ENCODE assay signal across 8 cellular contexts in the genomic region with DNA sequence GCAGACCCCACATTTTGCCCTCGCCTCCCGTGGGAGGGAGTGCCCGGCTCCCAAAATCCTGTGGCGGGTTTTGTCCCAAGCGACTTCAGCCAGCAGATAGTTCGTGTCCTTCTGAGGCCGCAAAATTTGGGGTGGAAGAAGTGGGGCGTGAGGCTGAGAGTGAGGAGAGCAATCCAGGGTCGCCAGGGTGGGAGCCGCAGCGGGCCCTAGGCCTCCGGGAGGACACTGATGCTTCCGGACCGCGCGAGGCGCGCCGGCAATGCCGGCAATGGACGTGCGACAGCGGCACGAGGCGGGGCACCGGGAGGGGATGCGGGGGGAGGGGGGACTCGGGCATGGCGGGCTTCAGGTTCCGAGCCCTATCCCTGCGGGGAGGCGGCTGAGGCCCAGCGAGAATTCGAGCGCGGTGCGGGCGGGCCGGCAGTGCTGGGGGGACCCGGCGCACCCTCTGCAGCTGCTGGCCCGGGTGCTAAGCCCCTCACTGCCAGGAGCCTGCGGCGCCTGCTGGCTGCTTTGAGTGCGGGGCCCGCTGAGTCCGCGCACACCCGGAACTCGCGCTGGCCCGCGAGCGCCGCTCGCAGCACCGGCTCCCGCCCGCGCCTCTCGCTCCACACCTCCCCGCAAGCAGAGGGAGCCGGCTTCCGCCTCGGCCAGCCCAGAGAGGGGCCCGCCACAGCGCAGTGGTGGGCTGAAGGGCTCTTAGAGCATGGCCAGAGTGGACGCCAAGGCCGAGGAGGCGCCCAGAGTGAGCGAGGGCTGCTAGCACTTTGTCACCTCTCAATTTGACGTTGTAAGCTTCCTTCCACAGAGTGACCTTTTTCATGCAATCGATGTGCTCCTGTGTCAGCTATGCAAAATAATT.
DNase-seq lines count a peak whose midpoint lies in the region; ATAC-seq and TF ChIP-seq lines count a peak whose summit lies in the region.

No MANE protein-coding gene starts in this region.

- H3K79me2 ChIP-seq in mammary epithelial cell (ENCODE audit: insufficient read depth, low read length): no peaks in the 10 kb centered on the region

- H3K9ac ChIP-seq in mammary epithelial cell (ENCODE audit: insufficient read depth, low read length): no peak overlapping the region

- H3K4me3 ChIP-seq in WI38 (ENCODE audit: low read depth, low read length) (peak overlapping the region; percentile 64), mammary epithelial cell (replicated peaks in 1 of 3; ENCODE audit: insufficient read depth in 1 of 3, low read depth in 2 of 3, low read length in 3 of 3) (peak overlapping the region; percentile 52 to 91 (median 69)), spleen (peak overlapping the region; percentile 54 to 79 (median 67))

- peaks cover 53 to 54% of the 10 kb centered on the region in 2 donors for H3K4me1 Mint-ChIP-seq in immature natural killer cell

- peaks cover 0 to 4% (median 0%) of the 10 kb centered on the region in 6 donors for H3K9me3 Mint-ChIP-seq in immature natural killer cell

- CTCF ChIA-PET in mammary epithelial cell (lab: Charles Lee; ENCODE audit: low non-redundant PET): interaction anchor here (0.5 to 0.7 kb wide), 6 partner anchors 27 to 586 kb away, joined by 3 to 13 read pairs (median 3); no protein-coding TSS in a partner anchor

- in situ Hi-C loops in GM13977 (cut with MboI; ENCODE audit: low pct_unique_long_range_greater_than_20kb, low sequenced_read_pairs, unreplicated experiment) (loop anchor here (25.0 kb wide), 1 partner anchor 142 kb away; the partner anchor contains the start of gene LPA), mammary epithelial cell (cut with MboI; ENCODE audit: low sequenced_read_pairs in 2 of 2) (no loop called here)

- peak overlapping the region; percentile 99 for H2AFZ ChIP-seq in mammary epithelial cell (ENCODE audit: low read depth, low read length)

- peak; percentile 69 for ATAC-seq in HG02571 (IDR thresholded peaks at IDR 0.05; ENCODE audit: unreplicated experiment)

- H3K4me1 ChIP-seq in mammary epithelial cell (ENCODE audit: insufficient read depth, low read length): peaks cover 3% of the 10 kb centered on the region
- peaks cover 5 to 23% (median 13%) of the 10 kb centered on the region in 6 donors for H3K4me1 ChIP-seq in spleen

- dilution Hi-C loops in mammary epithelial cell (cut with HindIII; ENCODE audit: low sequenced_read_pairs): no loop called here

- H3K4me3 Mint-ChIP-seq in immature natural killer cell: peak overlapping the region; percentile 93 to 98 (median 96)

- peak overlapping the region; percentile 95 to 98 (median 96) for H3K27ac Mint-ChIP-seq in immature natural killer cell

- TF ChIP-seq POLR2A in spleen (IDR thresholded peaks at IDR 0.05): peak in 1 of 3 donors; percentile 2

- H3K4me2 ChIP-seq in mammary epithelial cell (ENCODE audit: insufficient read depth, low read depth, low read length): peak overlapping the region; percentile 98

- H3K9me3 ChIP-seq in mammary epithelial cell (replicated peaks; ENCODE audit: insufficient read depth, low read length) (no peaks in the 10 kb centered on the region), spleen (no peaks in the 10 kb centered on the region)

- H3K36me3 Mint-ChIP-seq in immature natural killer cell: peaks cover 0 to 9% (median 0%) of the 10 kb centered on the region in 3 donors

- BruUV-seq in mammary epithelial cell (replicated peaks; lab: Mats Ljungman, UMichigan): no TSS peak

- H3K36me3 ChIP-seq in mammary epithelial cell (ENCODE audit: insufficient read depth, low read length): no peaks in the 10 kb centered on the region
- H3K36me3 ChIP-seq in spleen: no peaks in the 10 kb centered on the region

- H3K27me3 Mint-ChIP-seq in immature natural killer cell (ENCODE audit: low read depth in 3 of 3): peaks cover 3 to 5% (median 4%) of the 10 kb centered on the region in 3 donors

- DNase-seq in GM13977 (ENCODE audit: low spot score) (peak; percentile 14), NCI-H1092 treated with DMSO at 0.1 percent for 48 hours (lab: John Stamatoyannopoulos, UW) (peak; percentile 90), mammary epithelial cell (peak; percentile 1), immature natural killer cell (peak; percentile 82 to 83 (median 82)), spleen (peak; percentile 93), kidney glomerular epithelial cell (lab: John Stamatoyannopoulos, UW) (no peak)

- intact Hi-C loops in mammary epithelial cell (cut with micrococcal nuclease): loop anchor here (1.0 kb wide), 2 partner anchors 14 to 148 kb away; no protein-coding TSS in a partner anchor
- intact Hi-C loops in spleen (cut with DNase I; ENCODE audit: low total_unique reads): no loop called here

- TF ChIP-seq CTCF in GM13977 (IDR thresholded peaks at IDR 0.05; ENCODE audit: extremely low read depth, insufficient read depth, missing control alignments) (no peak), WI38 (IDR thresholded peaks at IDR 0.05; ENCODE audit: low read depth, low read length) (no peak), mammary epithelial cell (conservative IDR thresholded peaks at IDR 0.05 in 1 of 2, IDR thresholded peaks at IDR 0.05 in 1 of 2; ENCODE audit: extremely low read depth in 1 of 2, insufficient read depth in 1 of 2, low read depth in 1 of 2, low read length in 2 of 2) (no peak), spleen (IDR thresholded peaks at IDR 0.05 in 8 of 11, conservative IDR thresholded peaks at IDR 0.05 in 3 of 11) (peak in 8 of 11 experiments; percentile 2 to 89 (median 32))

- H4K20me1 ChIP-seq in mammary epithelial cell (ENCODE audit: insufficient read depth, low read length): no peaks in the 10 kb centered on the region

- H3K27me3 ChIP-seq in mammary epithelial cell (ENCODE audit: insufficient read depth, low read length): no peaks in the 10 kb centered on the region
- H3K27me3 ChIP-seq in spleen (replicated peaks in 1 of 7): peaks cover 0 to 9% (median 0%) of the 10 kb centered on the region in 7 donors

- H3K27ac ChIP-seq in mammary epithelial cell (ENCODE audit: insufficient read depth, low read depth, low read length): no peak overlapping the region
- H3K27ac ChIP-seq in spleen: peak overlapping the region; percentile 78 to 91 (median 86)

- 2% methylated on average over 18 of the region's 73 CpGs for WGBS in mammary epithelial cell (ENCODE audit: low coverage, missing lambda C conversion rate)
- 0 to 2% (median 1%) methylated on average over 41 to 73 of the region's 73 CpGs for WGBS in spleen, 5 donors

Comparison
In these comparisons a context has a peak if more than half of its experiments do, and no peak if none do; other contexts are left out.
1. CTCF ChIP-seq: peak in spleen (8 of 11); none in GM13977 (single experiment), WI38 (single experiment) and mammary epithelial cell (0 of 2).
2. Peak in every context shown above with its lines, with median percentiles within 50 percentile points of each other: H3K4me3 ChIP-seq.